ENCODE assay signal across 8 cellular contexts in genomic region chr9:128902351-128903078, GRCh38. TPM values are rescaled to one million over a fixed set of nuclear protein-coding genes. Genes with fewer than 3 reads are reported as not detected.
DNase-seq lines count a peak whose midpoint lies in the region; ATAC-seq, FAIRE-seq and TF ChIP-seq lines count a peak whose summit lies in the region.

No MANE protein-coding gene starts in this region.

- peaks cover 74% of the 10 kb centered on the region for H3K4me1 Mint-ChIP-seq in stimulated activated naive CD8-positive, alpha-beta T cell treated with anti-CD3 and anti-CD28 coated beads, Interleukin-15, amount 100 ng/mL, for 72 hours

- H4K20me1 ChIP-seq in OCI-LY3 (ENCODE audit: insufficient read depth, low read length), result no peaks in the 10 kb centered on the region

- H3K79me2 ChIP-seq in OCI-LY3 (ENCODE audit: low read length), result no peaks in the 10 kb centered on the region

- no peak overlapping the region for H3K27ac ChIP-seq in OCI-LY3 (ENCODE audit: low read length)

- H3K4me3 ChIP-seq in OCI-LY3 (ENCODE audit: low read length), result no peak overlapping the region

- ATAC-seq in HG02840 (IDR thresholded peaks at IDR 0.05; ENCODE audit: low FRiP score, unreplicated experiment), result peak; percentile 74
- peak; percentile 95 for ATAC-seq in stimulated activated naive CD8-positive, alpha-beta T cell treated with anti-CD3 and anti-CD28 coated beads, Interleukin-15, amount 100 ng/mL, for 72 hours

- no peaks in the 10 kb centered on the region for H3K27me3 Mint-ChIP-seq in stimulated activated naive CD8-positive, alpha-beta T cell treated with anti-CD3 and anti-CD28 coated beads, Interleukin-15, amount 100 ng/mL, for 72 hours

- peaks cover 17% of the 10 kb centered on the region; the same call in 1 of the 2 replicates for H3K4me1 ChIP-seq in OCI-LY3 (ENCODE audit: low read length)

- H3K27me3 ChIP-seq in OCI-LY3 (ENCODE audit: low read depth, low read length), result no peaks in the 10 kb centered on the region

- peak overlapping the region; percentile 67 to 77 for H3K4me3 Mint-ChIP-seq in stimulated activated naive CD8-positive, alpha-beta T cell treated with anti-CD3 and anti-CD28 coated beads, Interleukin-15, amount 100 ng/mL, for 72 hours

- no peak overlapping the region for H2AFZ ChIP-seq in OCI-LY3 (ENCODE audit: low read depth, low read length)

- peaks cover 4% of the 10 kb centered on the region for H3K36me3 ChIP-seq in OCI-LY3 (replicated peaks; ENCODE audit: low read depth, low read length)

- 0 out of 2 replicates have a peak overlapping the region, but pooled peaks have one; percentile 4 for H3K4me2 ChIP-seq in OCI-LY3 (ENCODE audit: low read length)

- peak overlapping the region; percentile 92 to 95 for H3K27ac Mint-ChIP-seq in stimulated activated naive CD8-positive, alpha-beta T cell treated with anti-CD3 and anti-CD28 coated beads, Interleukin-15, amount 100 ng/mL, for 72 hours

- H3K9ac ChIP-seq in OCI-LY3 (ENCODE audit: low read length), result no peak overlapping the region

- no peaks in the 10 kb centered on the region for H3K9me3 ChIP-seq in OCI-LY3 (ENCODE audit: insufficient read depth, low read length)

- TF ChIP-seq CTCF in OCI-LY3 (IDR thresholded peaks at IDR 0.05; ENCODE audit: low read depth, low read length), result no peak

- DNase-seq in GM18507 (ENCODE audit: extremely low spot score, insufficient read length, low read depth) (peak; percentile 60), lung microvascular endothelial cell (ENCODE audit: low read depth in 2 of 2) (peak; percentile 7 to 67), Ammon's horn (ENCODE audit: low spot score) (no peak), AG08396 (ENCODE audit: low spot score) (no peak)
- peak; percentile 79 for DNase-seq in activated gamma-delta T cell treated with anti-CD3 and anti-CD28 coated beads, Interleukin-2, amount 50 U/mL, for 16 hours (ENCODE audit: low read depth)
- DNase-seq in stimulated activated naive CD8-positive, alpha-beta T cell treated with anti-CD3 and anti-CD28 coated beads, Interleukin-15, amount 100 ng/mL, for 72 hours, result peak; percentile 79 to 87

- no peaks in the 10 kb centered on the region for H3K9me3 Mint-ChIP-seq in stimulated activated naive CD8-positive, alpha-beta T cell treated with anti-CD3 and anti-CD28 coated beads, Interleukin-15, amount 100 ng/mL, for 72 hours

- FAIRE-seq in GM18507 (lab: Jason Lieb, UNC), result peak; percentile 91

RNA-seq across cellular contexts. Expression of gene PHYHD1, which starts 18.3 kb away (rescaled TPM):
- total RNA-seq in lung microvascular endothelial cell, result 0.20 and 0.22 TPM in 2 replicates

RNA-seq across cellular contexts. Expression of gene LRRC8A, which starts 20.6 kb away (rescaled TPM):
- 62.1 and 101 TPM in 2 replicates for total RNA-seq in lung microvascular endothelial cell

RNA-seq across cellular contexts. Expression of gene KYAT1, which starts 20.8 kb away (rescaled TPM):
- 3.5 and 5.6 TPM in 2 replicates for total RNA-seq in lung microvascular endothelial cell

RNA-seq across cellular contexts. Expression of gene DOLK, which starts 44.9 kb away (rescaled TPM):
- total RNA-seq in lung microvascular endothelial cell, result 22.0 and 40.9 TPM in 2 replicates

RNA-seq across cellular contexts. Expression of gene NUP188, which starts 45.0 kb away (rescaled TPM):
- total RNA-seq in lung microvascular endothelial cell, result 27.0 and 40.1 TPM in 2 replicates

Comparison
In these comparisons a context has a peak if more than half of its experiments do, and no peak if none do; other contexts are left out.
1. DNase-seq: peak in GM18507 (single experiment), activated gamma-delta T cell treated with anti-CD3 and anti-CD28 coated beads, Interleukin-2, amount 50 U/mL, for 16 hours (single experiment), lung microvascular endothelial cell (2 of 2) and stimulated activated naive CD8-positive, alpha-beta T cell treated with anti-CD3 and anti-CD28 coated beads, Interleukin-15, amount 100 ng/mL, for 72 hours (2 of 2); none in Ammon's horn (single experiment) and AG08396 (single experiment).